ENCODE assay signal across 10 cellular contexts in the genomic region with DNA sequence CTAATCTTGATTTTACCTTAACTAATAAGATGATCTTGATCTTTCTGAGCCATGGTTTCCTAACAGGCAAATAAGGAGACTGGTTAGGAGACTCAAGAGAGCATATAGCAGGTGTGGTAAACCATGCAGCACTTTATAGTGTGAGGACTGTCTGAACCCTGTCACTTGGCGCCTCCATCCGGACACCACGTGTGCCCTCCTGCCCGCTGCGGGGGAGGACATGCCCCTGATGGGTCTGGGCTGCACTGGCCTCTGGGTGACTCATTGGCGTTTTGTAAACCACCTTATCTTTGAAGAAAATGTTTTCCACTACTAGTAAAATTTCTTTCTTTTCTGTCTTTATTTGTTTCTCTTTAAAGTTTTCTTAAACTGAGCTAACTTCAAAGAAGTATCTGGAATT.
DNase-seq lines count a peak whose midpoint lies in the region; ATAC-seq and TF ChIP-seq lines count a peak whose summit lies in the region.
"Had no signal": no experiment of that assay in that cellular context is flagged by ENCODE, and none has a peak within 500 bp of the region (broad histone marks: within the 10 kb centered on the region; RNA-seq: fewer than 3 reads in every experiment).

No MANE protein-coding gene starts in this region.

- TF ChIP-seq EP300 in tibial nerve (IDR thresholded peaks at IDR 0.05) = no peak

- WGBS in tibial nerve, 2 donors = 67 to 74% methylated on average over 6 of the region's 6 CpGs

- peak; percentile 40 for DNase-seq in NK-92 treated with Interleukin-12 subunit alpha and Interleukin-12 subunit beta, amount 100 ng/mL, for 24 hours (lab: John Stamatoyannopoulos, UW)
- DNase-seq in NK-92 (lab: John Stamatoyannopoulos, UW; ENCODE audit: unreplicated experiment) (no peak), M059J (ENCODE audit: low read depth) (peak; percentile 92), epithelial cell of esophagus (ENCODE audit: low read depth) (peak; percentile 48), tibial nerve (ENCODE audit: low spot score in 2 of 2) (no peak)
- no peak for DNase-seq in activated CD8-positive, alpha-beta memory T cell treated with anti-CD3 and anti-CD28 coated beads for 24 hours
- DNase-seq: heart left ventricle had no signal

- H3K4me1 ChIP-seq in tibial nerve = peaks cover 0 to 93% (median 69%) of the 10 kb centered on the region in 4 donors

- no peak for TF ChIP-seq POLR2A in tibial nerve (IDR thresholded peaks at IDR 0.05)

- no peaks in the 10 kb centered on the region for H3K27me3 ChIP-seq in tibial nerve
- H3K27me3 ChIP-seq: ascending aorta, heart left ventricle had no signal

- ATAC-seq in GM19452 (IDR thresholded peaks at IDR 0.05; ENCODE audit: unreplicated experiment) (no peak), SK-N-SH treated with all-trans-retinoic acid at 6 μM for 48 hours (no peak)

- no peaks in the 10 kb centered on the region for H3K36me3 ChIP-seq in tibial nerve
- H3K36me3 ChIP-seq: ascending aorta, heart left ventricle had no signal

- H3K9me3 ChIP-seq in tibial nerve = no peaks in the 10 kb centered on the region
- H3K9me3 ChIP-seq: ascending aorta, heart left ventricle had no signal

- TF ChIP-seq CTCF in epithelial cell of esophagus (IDR thresholded peaks at IDR 0.05; ENCODE audit: insufficient read depth, low read depth, low read length, missing control alignments) (no peak), tibial nerve (IDR thresholded peaks at IDR 0.05) (no peak)

- H3K4me3 ChIP-seq in epithelial cell of esophagus (ENCODE audit: low read length) (no peak overlapping the region), tibial nerve (no peak overlapping the region)
- H3K4me3 ChIP-seq: heart left ventricle had no signal

- peak overlapping the region; percentile 39 to 91 (median 74) for H3K27ac ChIP-seq in tibial nerve

TF ChIP-seq in SK-N-SH treated with all-trans-retinoic acid at 6 μM for 48 hours, 23 proteins besides CTCF, POLR2A, EP300 and RAD21:
- TF ChIP-seq ZFP3 (CRISPR knock-in tag; IDR thresholded peaks at IDR 0.05) = no peak
- TF ChIP-seq, protein P1, sequence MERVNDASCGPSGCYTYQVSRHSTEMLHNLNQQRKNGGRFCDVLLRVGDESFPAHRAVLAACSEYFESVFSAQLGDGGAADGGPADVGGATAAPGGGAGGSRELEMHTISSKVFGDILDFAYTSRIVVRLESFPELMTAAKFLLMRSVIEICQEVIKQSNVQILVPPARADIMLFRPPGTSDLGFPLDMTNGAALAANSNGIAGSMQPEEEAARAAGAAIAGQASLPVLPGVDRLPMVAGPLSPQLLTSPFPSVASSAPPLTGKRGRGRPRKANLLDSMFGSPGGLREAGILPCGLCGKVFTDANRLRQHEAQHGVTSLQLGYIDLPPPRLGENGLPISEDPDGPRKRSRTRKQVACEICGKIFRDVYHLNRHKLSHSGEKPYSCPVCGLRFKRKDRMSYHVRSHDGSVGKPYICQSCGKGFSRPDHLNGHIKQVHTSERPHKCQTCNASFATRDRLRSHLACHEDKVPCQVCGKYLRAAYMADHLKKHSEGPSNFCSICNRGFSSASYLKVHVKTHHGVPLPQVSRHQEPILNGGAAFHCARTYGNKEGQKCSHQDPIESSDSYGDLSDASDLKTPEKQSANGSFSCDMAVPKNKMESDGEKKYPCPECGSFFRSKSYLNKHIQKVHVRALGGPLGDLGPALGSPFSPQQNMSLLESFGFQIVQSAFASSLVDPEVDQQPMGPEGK (CRISPR knock-in tag; IDR thresholded peaks at IDR 0.05; ENCODE audit: borderline replicate concordance) = no peak
- TF ChIP-seq SNAI2 (CRISPR knock-in tag; IDR thresholded peaks at IDR 0.05) = no peak
- no peak for TF ChIP-seq ZC3H10 (CRISPR knock-in tag; IDR thresholded peaks at IDR 0.05)
- TF ChIP-seq BACH2 (CRISPR knock-in tag; IDR thresholded peaks at IDR 0.05; ENCODE audit: borderline replicate concordance) = no peak
- no peak for TF ChIP-seq PPARA (CRISPR knock-in tag; IDR thresholded peaks at IDR 0.05; ENCODE audit: borderline replicate concordance)
- no peak for TF ChIP-seq CSDC2 (CRISPR knock-in tag; IDR thresholded peaks at IDR 0.05)
- TF ChIP-seq ESRRG (CRISPR knock-in tag; IDR thresholded peaks at IDR 0.05) = no peak
- no peak for TF ChIP-seq OSR1 (CRISPR knock-in tag; IDR thresholded peaks at IDR 0.05)
- TF ChIP-seq ZFP30 (CRISPR knock-in tag; IDR thresholded peaks at IDR 0.05) = no peak
- TF ChIP-seq ARNTL (CRISPR knock-in tag; IDR thresholded peaks at IDR 0.05; ENCODE audit: borderline replicate concordance, low read depth) = no peak
- no peak for TF ChIP-seq ZNF70 (CRISPR knock-in tag; IDR thresholded peaks at IDR 0.05)
- no peak for TF ChIP-seq TCF4 (CRISPR knock-in tag; IDR thresholded peaks at IDR 0.05; ENCODE audit: borderline replicate concordance)
- no peak for TF ChIP-seq ZNF8 (CRISPR knock-in tag; IDR thresholded peaks at IDR 0.05)
- TF ChIP-seq, protein P2, sequence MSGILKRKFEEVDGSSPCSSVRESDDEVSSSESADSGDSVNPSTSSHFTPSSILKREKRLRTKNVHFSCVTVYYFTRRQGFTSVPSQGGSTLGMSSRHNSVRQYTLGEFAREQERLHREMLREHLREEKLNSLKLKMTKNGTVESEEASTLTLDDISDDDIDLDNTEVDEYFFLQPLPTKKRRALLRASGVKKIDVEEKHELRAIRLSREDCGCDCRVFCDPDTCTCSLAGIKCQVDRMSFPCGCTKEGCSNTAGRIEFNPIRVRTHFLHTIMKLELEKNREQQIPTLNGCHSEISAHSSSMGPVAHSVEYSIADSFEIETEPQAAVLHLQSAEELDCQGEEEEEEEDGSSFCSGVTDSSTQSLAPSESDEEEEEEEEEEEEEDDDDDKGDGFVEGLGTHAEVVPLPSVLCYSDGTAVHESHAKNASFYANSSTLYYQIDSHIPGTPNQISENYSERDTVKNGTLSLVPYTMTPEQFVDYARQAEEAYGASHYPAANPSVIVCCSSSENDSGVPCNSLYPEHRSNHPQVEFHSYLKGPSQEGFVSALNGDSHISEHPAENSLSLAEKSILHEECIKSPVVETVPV (CRISPR knock-in tag; IDR thresholded peaks at IDR 0.05) = no peak

Comparison
In these comparisons a context has a peak if more than half of its experiments do, and no peak if none do; other contexts are left out.
1. DNase-seq: peak in NK-92 treated with Interleukin-12 subunit alpha and Interleukin-12 subunit beta, amount 100 ng/mL, for 24 hours (single experiment), M059J (single experiment) and epithelial cell of esophagus (single experiment); none in NK-92 (single experiment), tibial nerve (0 of 2) and activated CD8-positive, alpha-beta memory T cell treated with anti-CD3 and anti-CD28 coated beads for 24 hours (single experiment).